8 cellular contexts compared by ENCODE assay signal in genomic region chr19:28242317-28242927, GRCh38.
A peak's percentile ranks its signal among the peaks of the same experiment; 100 is the strongest.
DNase-seq lines count a peak whose midpoint lies in the region; ATAC-seq and TF ChIP-seq lines count a peak whose summit lies in the region.

No MANE protein-coding gene starts in this region.

- TF ChIP-seq POLR2A in NB4 (IDR thresholded peaks at IDR 0.05; ENCODE audit: extremely low read depth, insufficient read length): no peak
- no peak for TF ChIP-seq POLR2A in vagina (IDR thresholded peaks at IDR 0.05)

- peak; percentile 33 for DNase-seq in activated CD4-positive, alpha-beta T cell treated with anti-CD3 and anti-CD28 coated beads for 48 hours
- no peak for DNase-seq in activated CD4-positive, alpha-beta T cell treated with anti-CD3 and anti-CD28 coated beads for 4 hours
- DNase-seq in NB4 (ENCODE audit: low read depth) (peak; percentile 46), astrocyte of the hippocampus (ENCODE audit: low read depth, low spot score) (peak; percentile 55), lower lobe of right lung (no peak), NCI-H2171 treated with DMSO at 0.1 percent for 48 hours (lab: John Stamatoyannopoulos, UW) (no peak), vagina (ENCODE audit: extremely low spot score in 2 of 2) (no peak)

- no peak for ATAC-seq in lower lobe of right lung
- no peak for ATAC-seq in GM18861 (IDR thresholded peaks at IDR 0.05; ENCODE audit: unreplicated experiment)

- intact Hi-C loops in lower lobe of right lung (cut with DNase I) (no loop called here), vagina (cut with DNase I) (no loop called here)

- H3K36me3 ChIP-seq in lower lobe of right lung (no peaks in the 10 kb centered on the region), vagina (no peaks in the 10 kb centered on the region)

- TF ChIP-seq CTCF in NB4 (IDR thresholded peaks at IDR 0.05; ENCODE audit: low read depth, low read length): peak; percentile 44
- TF ChIP-seq CTCF in lower lobe of right lung (IDR thresholded peaks at IDR 0.05): peak; percentile 46
- no peak for TF ChIP-seq CTCF in vagina (IDR thresholded peaks at IDR 0.05)

- H3K4me1 ChIP-seq in lower lobe of right lung: no peaks in the 10 kb centered on the region
- no peaks in the 10 kb centered on the region for H3K4me1 ChIP-seq in vagina

- H3K27me3 ChIP-seq in lower lobe of right lung (ENCODE audit: low read depth) (peaks cover 11% of the 10 kb centered on the region), vagina (no peaks in the 10 kb centered on the region)

- H3K9me3 ChIP-seq in lower lobe of right lung: no peaks in the 10 kb centered on the region
- no peaks in the 10 kb centered on the region for H3K9me3 ChIP-seq in vagina

- H3K27ac ChIP-seq in lower lobe of right lung (no peak overlapping the region), vagina (no peak overlapping the region)

- no peak overlapping the region for H3K4me3 ChIP-seq in NB4 (ENCODE audit: low read depth, low read length)
- H3K4me3 ChIP-seq in lower lobe of right lung: no peak overlapping the region
- no peak overlapping the region for H3K4me3 ChIP-seq in vagina

Comparison
In these comparisons a context has a peak if more than half of its experiments do, and no peak if none do; other contexts are left out.
1. DNase-seq: peak in activated CD4-positive, alpha-beta T cell treated with anti-CD3 and anti-CD28 coated beads for 48 hours (single experiment), NB4 (single experiment) and astrocyte of the hippocampus (single experiment); none in activated CD4-positive, alpha-beta T cell treated with anti-CD3 and anti-CD28 coated beads for 4 hours (0 of 2), lower lobe of right lung (single experiment), NCI-H2171 treated with DMSO at 0.1 percent for 48 hours (single experiment) and vagina (0 of 2).
2. CTCF ChIP-seq: peak in NB4 (single experiment) and lower lobe of right lung (single experiment); none in vagina (0 of 3).